ENCODE assay signal across 16 cellular contexts in genomic region chr10:103890688-103891087, GRCh38. TPM values are rescaled to one million over a fixed set of nuclear protein-coding genes. Genes with fewer than 3 reads are reported as not detected.
DNase-seq lines count a peak whose midpoint lies in the region; ATAC-seq and TF ChIP-seq lines count a peak whose summit lies in the region.
"Had no signal": no experiment of that assay in that cellular context is flagged by ENCODE, and none has a peak within 500 bp of the region (broad histone marks: within the 10 kb centered on the region; RNA-seq: fewer than 3 reads in every experiment).

No MANE protein-coding gene starts in this region.

- peaks cover 41% of the 10 kb centered on the region for H3K4me1 ChIP-seq in hepatocyte (ENCODE audit: insufficient read depth)
- H3K4me1 ChIP-seq: uterus had no signal

- no peaks in the 10 kb centered on the region for H3K36me3 ChIP-seq in hepatocyte (replicated peaks; ENCODE audit: insufficient read depth, low read depth)
- H3K36me3 ChIP-seq: SJCRH30, uterus had no signal

- DNase-seq in activated naive CD4-positive, alpha-beta T cell treated with anti-CD3 and anti-CD28 coated beads, Interleukin-2, amount 10 ng/mL, durations not matched to agents 7 days and 5 days = no peak
- no peak for DNase-seq in activated naive CD4-positive, alpha-beta T cell (lab: John Stamatoyannopoulos, UW)
- no peak for DNase-seq in activated CD8-positive, alpha-beta T cell treated with anti-CD3 and anti-CD28 coated beads, Interleukin-2, amount 10 ng/mL, durations not matched to agents 7 days and 5 days
- DNase-seq in hepatocyte (ENCODE audit: low spot score) (no peak), type B pancreatic cell (ENCODE audit: extremely low spot score, unreplicated experiment) (no peak), NCI-H748 (lab: John Stamatoyannopoulos, UW; ENCODE audit: unreplicated experiment) (no peak)
- DNase-seq: activated CD4-positive, CD25-positive, alpha-beta regulatory T cell; H9; islet precursor cell; NCI-H1436 treated with DMSO at 0.1 percent for 48 hours; SJCRH30; uterus had no signal

- no peaks in the 10 kb centered on the region for H4K20me1 ChIP-seq in hepatocyte (ENCODE audit: insufficient read depth, poor library complexity, severe bottlenecking)

- H3K79me2 ChIP-seq in hepatocyte = no peaks in the 10 kb centered on the region

- no peaks in the 10 kb centered on the region for H3K9me3 Mint-ChIP-seq in activated naive CD4-positive, alpha-beta T cell treated with anti-CD3 and anti-CD28 coated beads, Interleukin-2, amount 10 ng/mL, durations not matched to agents 7 days and 5 days
- H3K9me3 Mint-ChIP-seq in activated CD8-positive, alpha-beta T cell treated with anti-CD3 and anti-CD28 coated beads, Interleukin-2, amount 10 ng/mL, durations not matched to agents 7 days and 5 days (ENCODE audit: insufficient read depth) = no peaks in the 10 kb centered on the region
- no peaks in the 10 kb centered on the region for H3K9me3 Mint-ChIP-seq in type B pancreatic cell
- H3K9me3 Mint-ChIP-seq: H9, neural crest cell had no signal

- H3K27me3 Mint-ChIP-seq in activated naive CD4-positive, alpha-beta T cell treated with anti-CD3 and anti-CD28 coated beads, Interleukin-2, amount 10 ng/mL, durations not matched to agents 7 days and 5 days = no peaks in the 10 kb centered on the region
- H3K27me3 Mint-ChIP-seq in activated CD8-positive, alpha-beta T cell treated with anti-CD3 and anti-CD28 coated beads, Interleukin-2, amount 10 ng/mL, durations not matched to agents 7 days and 5 days (ENCODE audit: low read depth) = no peaks in the 10 kb centered on the region
- no peaks in the 10 kb centered on the region for H3K27me3 Mint-ChIP-seq in type B pancreatic cell

- peak overlapping the region; percentile 16 for H3K4me2 ChIP-seq in hepatocyte

- no peak for ATAC-seq in activated CD8-positive, alpha-beta T cell treated with anti-CD3 and anti-CD28 coated beads, Interleukin-2, amount 10 ng/mL, durations not matched to agents 7 days and 5 days
- ATAC-seq in GM18909 (IDR thresholded peaks at IDR 0.05; ENCODE audit: poor library complexity, unreplicated experiment) (no peak), HG03280 (IDR thresholded peaks at IDR 0.05; ENCODE audit: unreplicated experiment) (no peak)

- no peak overlapping the region for H3K4me3 Mint-ChIP-seq in activated naive CD4-positive, alpha-beta T cell treated with anti-CD3 and anti-CD28 coated beads, Interleukin-2, amount 10 ng/mL, durations not matched to agents 7 days and 5 days
- H3K4me3 Mint-ChIP-seq in activated CD8-positive, alpha-beta T cell treated with anti-CD3 and anti-CD28 coated beads, Interleukin-2, amount 10 ng/mL, durations not matched to agents 7 days and 5 days = no peak overlapping the region
- peak overlapping the region; percentile 29 for H3K4me3 Mint-ChIP-seq in type B pancreatic cell
- H3K4me3 Mint-ChIP-seq: H9, neural crest cell had no signal

- no peaks in the 10 kb centered on the region for H3K9me3 ChIP-seq in hepatocyte (ENCODE audit: low read depth)
- H3K9me3 ChIP-seq: SJCRH30, uterus had no signal

- no peak overlapping the region for H3K4me3 ChIP-seq in hepatocyte
- H3K4me3 ChIP-seq: coronary artery, SJCRH30, uterus had no signal

- WGBS in hepatocyte (ENCODE audit: low lambda C conversion rate, missing lambda C conversion rate) = 80% methylated on average over 2 of the region's 2 CpGs

- CTCF ChIA-PET in activated naive CD4-positive, alpha-beta T cell treated with anti-CD3 and anti-CD28 coated beads, Interleukin-2, amount 10 ng/mL, durations not matched to agents 7 days and 5 days (lab: Charles Lee) = interaction anchor here (0.6 to 6.6 kb wide), 12 partner anchors 10 to 292 kb away, joined by 3 to 76 read pairs (median 5); partner anchors contain the start of gene SFR1
- CTCF ChIA-PET in activated CD8-positive, alpha-beta T cell treated with anti-CD3 and anti-CD28 coated beads, Interleukin-2, amount 10 ng/mL, durations not matched to agents 7 days and 5 days (lab: Charles Lee) = interaction anchor here (0.7 to 4.0 kb wide), 18 partner anchors 9 to 320 kb away, joined by 3 to 24 read pairs (median 6); partner anchors contain the start of gene SFR1

- POLR2A ChIA-PET in activated CD8-positive, alpha-beta T cell treated with anti-CD3 and anti-CD28 coated beads, Interleukin-2, amount 10 ng/mL, durations not matched to agents 7 days and 5 days (lab: Charles Lee) = interaction anchor here (1.2 to 2.0 kb wide), 3 partner anchors 26 to 231 kb away, joined by 3 to 11 read pairs (median 4); partner anchors contain the start of gene SFR1

- peak overlapping the region; percentile 72 for H3K27ac Mint-ChIP-seq in activated naive CD4-positive, alpha-beta T cell treated with anti-CD3 and anti-CD28 coated beads, Interleukin-2, amount 10 ng/mL, durations not matched to agents 7 days and 5 days
- peak overlapping the region; percentile 70 for H3K27ac Mint-ChIP-seq in activated CD8-positive, alpha-beta T cell treated with anti-CD3 and anti-CD28 coated beads, Interleukin-2, amount 10 ng/mL, durations not matched to agents 7 days and 5 days
- peak overlapping the region; percentile 91 for H3K27ac Mint-ChIP-seq in type B pancreatic cell

- H3K9me2 ChIP-seq in hepatocyte (replicated peaks; ENCODE audit: insufficient read depth) = no peaks in the 10 kb centered on the region

- no peaks in the 10 kb centered on the region for H3K27me3 ChIP-seq in hepatocyte
- H3K27me3 ChIP-seq: SJCRH30, uterus had no signal

- no peak for TF ChIP-seq CTCF in hepatocyte (IDR thresholded peaks at IDR 0.05; ENCODE audit: poor library complexity)
- no peak for TF ChIP-seq CTCF in type B pancreatic cell (conservative IDR thresholded peaks at IDR 0.05)

- no peak overlapping the region for H2AFZ ChIP-seq in hepatocyte

- peak overlapping the region; percentile 97 for H3K27ac ChIP-seq in hepatocyte
- H3K27ac ChIP-seq: SJCRH30 had no signal

- H3K4me1 Mint-ChIP-seq in activated naive CD4-positive, alpha-beta T cell treated with anti-CD3 and anti-CD28 coated beads, Interleukin-2, amount 10 ng/mL, durations not matched to agents 7 days and 5 days = peaks cover 53% of the 10 kb centered on the region
- H3K4me1 Mint-ChIP-seq in activated CD8-positive, alpha-beta T cell treated with anti-CD3 and anti-CD28 coated beads, Interleukin-2, amount 10 ng/mL, durations not matched to agents 7 days and 5 days (ENCODE audit: low read depth) = peaks cover 42% of the 10 kb centered on the region
- peaks cover 38% of the 10 kb centered on the region for H3K4me1 Mint-ChIP-seq in type B pancreatic cell (ENCODE audit: unreplicated experiment)

- peaks cover 72% of the 10 kb centered on the region for H3K36me3 Mint-ChIP-seq in activated naive CD4-positive, alpha-beta T cell treated with anti-CD3 and anti-CD28 coated beads, Interleukin-2, amount 10 ng/mL, durations not matched to agents 7 days and 5 days
- peaks cover 54% of the 10 kb centered on the region for H3K36me3 Mint-ChIP-seq in activated CD8-positive, alpha-beta T cell treated with anti-CD3 and anti-CD28 coated beads, Interleukin-2, amount 10 ng/mL, durations not matched to agents 7 days and 5 days (ENCODE audit: low read depth)
- H3K36me3 Mint-ChIP-seq in type B pancreatic cell = peaks cover 9% of the 10 kb centered on the region

RNA-seq across cellular contexts. Expression of gene STN1, which starts 27.3 kb away (rescaled TPM):
- 10 to 100 TPM; 48.8 to 49.8 TPM for total RNA-seq in activated CD8-positive, alpha-beta T cell treated with anti-CD3 and anti-CD28 coated beads, Interleukin-2, amount 10 ng/mL, durations not matched to agents 7 days and 5 days
- total RNA-seq in hepatocyte = 20.2 and 26.8 TPM in 2 replicates
- 20.1 and 29.0 TPM in 2 replicates for polyA plus RNA-seq in hepatocyte
- total RNA-seq in type B pancreatic cell (ENCODE audit: low replicate concordance) = 33.0 and 75.1 TPM in 2 replicates

RNA-seq across cellular contexts. Expression of gene SH3PXD2A, which starts 35.3 kb away (rescaled TPM):
- 1 to 10 TPM; 8.5 to 9.4 TPM for total RNA-seq in activated CD8-positive, alpha-beta T cell treated with anti-CD3 and anti-CD28 coated beads, Interleukin-2, amount 10 ng/mL, durations not matched to agents 7 days and 5 days
- total RNA-seq in hepatocyte (10.6 and 13.6 TPM in 2 replicates), type B pancreatic cell (ENCODE audit: low replicate concordance) (22.3 and 38.6 TPM in 2 replicates)
- polyA plus RNA-seq in hepatocyte = 7.3 and 8.4 TPM in 2 replicates
